ENCODE assay signal across 17 cellular contexts in the genomic region with DNA sequence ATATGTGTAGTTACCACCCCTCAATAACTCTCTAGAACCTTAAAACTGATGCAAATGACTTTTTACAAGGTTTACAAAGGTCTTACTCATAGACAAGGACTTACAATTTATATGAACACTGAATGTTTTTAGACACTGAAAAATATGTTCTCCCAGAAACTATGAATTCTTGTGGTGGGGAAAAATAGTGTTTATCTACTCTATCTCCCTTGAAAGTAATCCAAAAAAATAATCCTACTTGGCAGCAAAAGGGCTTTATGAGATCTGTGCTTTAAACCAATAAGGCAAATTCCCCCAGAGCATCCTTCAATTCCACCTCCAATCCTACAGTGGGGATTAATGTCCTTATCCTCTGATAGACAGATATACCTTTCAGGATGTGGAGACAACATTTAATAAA.
"Had no signal": no experiment of that assay in that cellular context is flagged by ENCODE, and none has a peak within 500 bp of the region (broad histone marks: within the 10 kb centered on the region; RNA-seq: fewer than 3 reads in every experiment).

No MANE protein-coding gene starts in this region.

- ATAC-seq: activated T-cell treated with anti-CD3 and anti-CD28 coated beads, Interleukin-2, amount 50 U/mL, for 4 hours; foreskin keratinocyte; lower lobe of right lung; natural killer cell had no signal

- FAIRE-seq: keratinocyte had no signal

- H3K27ac ChIP-seq: foreskin keratinocyte, lower lobe of right lung, neutrophil, thyroid gland had no signal

- H3K9me3 ChIP-seq: neutrophil, thyroid gland had no signal

- H3K4me3 ChIP-seq: lower lobe of right lung, thyroid gland had no signal

- DNase-seq: activated CD4-positive, alpha-beta T cell treated with anti-CD3 and anti-CD28 coated beads, Interleukin-2, amount 50 U/mL, for 1 hour; activated CD8-positive, alpha-beta memory T cell treated with anti-CD3 and anti-CD28 coated beads, Interleukin-2, amount 50 U/mL, for 4 hours; activated naive CD4-positive, alpha-beta T cell treated with anti-CD3 and anti-CD28 coated beads for 36 hours; activated T-cell treated with anti-CD3 and anti-CD28 coated beads, Interleukin-2, amount 50 U/mL, for 4 hours; aorta; foreskin keratinocyte; glutamatergic neuron; hypothalamus; lower lobe of right lung; natural killer cell; stimulated activated CD4-positive, alpha-beta T cell treated with anti-CD3 and anti-CD28 coated beads, Interleukin-12 subunit alpha, Interleukin-12 subunit beta, amount 100 ng/mL, for 4 hours; stimulated activated CD4-positive, alpha-beta T cell treated with anti-CD3 and anti-CD28 coated beads, Interleukin-1b, Interleukin-23, amount 100 ng/mL, for 48 hours; stimulated activated CD8-positive, alpha-beta memory T cell treated with anti-CD3 and anti-CD28 coated beads, Interleukin-4, amount 100 ng/mL, for 48 hours; stimulated activated naive CD4-positive, alpha-beta T cell; thyroid gland had no signal

- H3K27me3 ChIP-seq: foreskin keratinocyte, neutrophil, thyroid gland had no signal

- H3K36me3 ChIP-seq: lower lobe of right lung, neutrophil, thyroid gland had no signal

- H3K27ac Mint-ChIP-seq: activated naive CD4-positive, alpha-beta T cell treated with anti-CD3 and anti-CD28 coated beads for 36 hours; natural killer cell had no signal

- H3K4me1 ChIP-seq: foreskin keratinocyte, lower lobe of right lung, thyroid gland had no signal

- H3K4me1 Mint-ChIP-seq: natural killer cell had no signal

- H3K4me3 Mint-ChIP-seq: activated naive CD4-positive, alpha-beta T cell treated with anti-CD3 and anti-CD28 coated beads for 36 hours; activated T-cell treated with anti-CD3 and anti-CD28 coated beads, Interleukin-2, amount 50 U/mL, for 4 hours; natural killer cell had no signal
